15 cellular contexts compared by ENCODE assay signal in genomic region chr1:5477716-5478115, GRCh38.
"Had no signal": no experiment of that assay in that cellular context is flagged by ENCODE, and none has a peak within 500 bp of the region (broad histone marks: within the 10 kb centered on the region; RNA-seq: fewer than 3 reads in every experiment).

No MANE protein-coding gene starts in this region.

- H3K36me3 ChIP-seq: sigmoid colon, tibial nerve, uterus, WERI-Rb-1 had no signal

- H3K4me3 ChIP-seq: dorsolateral prefrontal cortex, lung, sigmoid colon, tibial nerve, uterus had no signal

- DNase-seq: activated CD4-positive, alpha-beta T cell treated with anti-CD3 and anti-CD28 coated beads, Interleukin-2, amount 50 U/mL, for 48 hours; activated naive CD4-positive, alpha-beta T cell; activated naive CD8-positive, alpha-beta T cell treated with anti-CD3 and anti-CD28 coated beads, Interleukin-2, amount 10 ng/mL, durations not matched to agents 7 days and 5 days; activated T-cell treated with anti-CD3 and anti-CD28 coated beads for 4 hours; central memory CD4-positive, alpha-beta T cell; sigmoid colon; stimulated activated CD8-positive, alpha-beta memory T cell treated with anti-CD3 and anti-CD28 coated beads, Interleukin-4, amount 100 ng/mL, for 48 hours; stimulated activated naive CD4-positive, alpha-beta T cell; uterus; WERI-Rb-1 had no signal

- H3K9me3 Mint-ChIP-seq: activated naive CD8-positive, alpha-beta T cell treated with anti-CD3 and anti-CD28 coated beads, Interleukin-2, amount 10 ng/mL, durations not matched to agents 7 days and 5 days; neural crest cell had no signal

- H3K27ac Mint-ChIP-seq: activated naive CD8-positive, alpha-beta T cell treated with anti-CD3 and anti-CD28 coated beads, Interleukin-2, amount 10 ng/mL, durations not matched to agents 7 days and 5 days had no signal

- H3K27me3 Mint-ChIP-seq: activated naive CD8-positive, alpha-beta T cell treated with anti-CD3 and anti-CD28 coated beads, Interleukin-2, amount 10 ng/mL, durations not matched to agents 7 days and 5 days; brain had no signal

- H3K9me3 ChIP-seq: sigmoid colon, tibial nerve, uterus had no signal

- H3K27me3 ChIP-seq: tibial nerve, uterus had no signal

- H3K36me3 Mint-ChIP-seq: activated naive CD8-positive, alpha-beta T cell treated with anti-CD3 and anti-CD28 coated beads, Interleukin-2, amount 10 ng/mL, durations not matched to agents 7 days and 5 days; brain had no signal

- H3K4me1 ChIP-seq: sigmoid colon, uterus had no signal

- H3K27ac ChIP-seq: sigmoid colon, tibial nerve, uterus, WERI-Rb-1 had no signal

- H3K4me3 Mint-ChIP-seq: activated naive CD8-positive, alpha-beta T cell treated with anti-CD3 and anti-CD28 coated beads, Interleukin-2, amount 10 ng/mL, durations not matched to agents 7 days and 5 days; neural crest cell had no signal
